8 cellular contexts compared by ENCODE assay signal in the genomic region with DNA sequence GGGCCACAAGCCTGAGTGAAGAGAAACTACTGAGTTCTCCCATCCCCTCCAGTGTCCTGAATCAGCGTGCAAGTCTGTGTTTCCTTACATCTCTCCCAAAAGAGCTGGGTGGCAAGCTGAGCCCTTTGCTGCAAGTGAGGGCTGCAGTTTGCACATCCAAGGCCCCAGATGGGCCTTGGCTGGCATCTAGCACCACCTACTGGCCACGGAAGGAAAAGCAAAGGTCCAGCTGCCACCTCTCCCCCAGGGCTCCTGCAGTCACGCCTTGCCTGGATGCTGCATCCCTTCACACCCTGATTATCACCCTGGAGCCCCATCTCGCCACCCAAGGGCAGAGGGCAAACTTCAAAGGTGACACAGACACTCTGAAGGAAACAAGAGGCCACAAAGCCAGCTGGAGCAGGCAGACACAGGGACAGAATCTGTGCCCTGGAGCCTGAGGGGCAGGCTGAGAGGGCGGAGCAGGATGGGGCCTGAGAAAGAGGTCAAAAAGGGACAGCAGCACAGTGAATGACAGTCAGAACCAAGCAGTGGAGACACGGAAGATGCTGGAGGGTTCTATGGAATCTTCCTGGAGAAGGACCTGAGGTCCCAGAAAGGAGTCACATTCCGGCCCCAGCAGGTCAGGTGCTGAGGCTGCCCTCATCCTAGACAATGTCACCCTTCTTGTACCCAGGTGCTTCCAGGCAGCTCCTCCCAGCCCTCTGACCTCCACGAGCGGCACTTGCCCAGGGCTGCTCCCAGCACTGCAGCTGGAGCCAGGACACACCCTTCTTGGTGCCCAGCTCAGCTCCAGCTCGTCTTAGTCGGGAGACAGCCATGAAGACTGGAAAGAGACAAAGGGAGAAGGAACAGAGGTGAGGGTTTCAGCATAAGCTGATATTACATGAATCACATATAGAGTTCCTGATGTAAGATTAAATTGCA.
DNase-seq lines count a peak whose midpoint lies in the region; ATAC-seq and TF ChIP-seq lines count a peak whose summit lies in the region.

No MANE protein-coding gene starts in this region.

- no peaks in the 10 kb centered on the region for H3K9me3 Mint-ChIP-seq in stimulated activated effector memory CD8-positive, alpha-beta T cell treated with anti-CD3 and anti-CD28 coated beads, Interleukin-12 subunit alpha, Interleukin-12 subunit beta, amount 100 ng/mL, for 72 hours

- in situ Hi-C loops in HAP-1 (cut with MboI; ENCODE audit: low sequenced_read_pairs) = no loop called here

- H3K36me3 Mint-ChIP-seq in stimulated activated effector memory CD8-positive, alpha-beta T cell treated with anti-CD3 and anti-CD28 coated beads, Interleukin-12 subunit alpha, Interleukin-12 subunit beta, amount 100 ng/mL, for 72 hours = no peaks in the 10 kb centered on the region

- no peaks in the 10 kb centered on the region for H3K9me3 ChIP-seq in HAP-1
- no peaks in the 10 kb centered on the region for H3K9me3 ChIP-seq in effector memory CD4-positive, alpha-beta T cell (ENCODE audit: control insufficient read depth, low read length)

- TF ChIP-seq CTCF in NB4 (IDR thresholded peaks at IDR 0.05; ENCODE audit: low read depth, low read length) = peak; percentile 91

- no peak overlapping the region for H3K4me3 ChIP-seq in HAP-1
- H3K4me3 ChIP-seq in NB4 (ENCODE audit: low read depth, low read length) = no peak overlapping the region
- no peak overlapping the region for H3K4me3 ChIP-seq in effector memory CD4-positive, alpha-beta T cell (ENCODE audit: insufficient read depth, low read depth, low read length, poor library complexity, severe bottlenecking)

- no peaks in the 10 kb centered on the region for H3K4me1 ChIP-seq in HAP-1
- no peaks in the 10 kb centered on the region for H3K4me1 ChIP-seq in effector memory CD4-positive, alpha-beta T cell (ENCODE audit: control insufficient read depth, insufficient read depth, low read length, poor library complexity, severe bottlenecking)

- peaks cover 16% of the 10 kb centered on the region for H3K27me3 ChIP-seq in HAP-1 (ENCODE audit: low read depth)
- H3K27me3 ChIP-seq in effector memory CD4-positive, alpha-beta T cell (replicated peaks; ENCODE audit: control insufficient read depth, insufficient read depth, low read length, poor library complexity, severe bottlenecking) = no peaks in the 10 kb centered on the region

- H3K4me3 Mint-ChIP-seq in stimulated activated effector memory CD8-positive, alpha-beta T cell treated with anti-CD3 and anti-CD28 coated beads, Interleukin-12 subunit alpha, Interleukin-12 subunit beta, amount 100 ng/mL, for 72 hours = no peak overlapping the region

- ATAC-seq in stimulated activated effector memory CD8-positive, alpha-beta T cell treated with anti-CD3 and anti-CD28 coated beads, Interleukin-12 subunit alpha, Interleukin-12 subunit beta, amount 100 ng/mL, for 72 hours = peak; percentile 53

- no peak for TF ChIP-seq POLR2A in NB4 (IDR thresholded peaks at IDR 0.05; ENCODE audit: extremely low read depth, insufficient read length)

- DNase-seq in NCI-H2171 treated with DMSO at 0.1 percent for 48 hours (lab: John Stamatoyannopoulos, UW) (peak; percentile 8), NCI-H2171 (lab: John Stamatoyannopoulos, UW) (no peak), HAP-1 (ENCODE audit: low spot score in 2 of 2) (peak; percentile 67 to 86), NB4 (ENCODE audit: low read depth) (peak; percentile 57), midbrain (lab: John Stamatoyannopoulos, UW) (peak; percentile 74)
- peak; percentile 72 to 79 for DNase-seq in activated CD4-positive, alpha-beta T cell treated with anti-CD3 and anti-CD28 coated beads, Interleukin-2, amount 50 U/mL, for 48 hours
- DNase-seq in effector memory CD4-positive, alpha-beta T cell = peak in 2 of 3 donors; percentile 1 to 2
- peak; percentile 51 to 80 for DNase-seq in stimulated activated effector memory CD8-positive, alpha-beta T cell treated with anti-CD3 and anti-CD28 coated beads, Interleukin-12 subunit alpha, Interleukin-12 subunit beta, amount 100 ng/mL, for 72 hours (ENCODE audit: low spot score in 2 of 2)

- H3K36me3 ChIP-seq in HAP-1 (replicated peaks) = no peaks in the 10 kb centered on the region
- no peaks in the 10 kb centered on the region for H3K36me3 ChIP-seq in effector memory CD4-positive, alpha-beta T cell (ENCODE audit: control insufficient read depth, insufficient read depth, low read length)

- no peak overlapping the region for H3K27ac ChIP-seq in effector memory CD4-positive, alpha-beta T cell (ENCODE audit: insufficient read depth, low read length, poor library complexity, severe bottlenecking)

- no peaks in the 10 kb centered on the region for H3K4me1 Mint-ChIP-seq in stimulated activated effector memory CD8-positive, alpha-beta T cell treated with anti-CD3 and anti-CD28 coated beads, Interleukin-12 subunit alpha, Interleukin-12 subunit beta, amount 100 ng/mL, for 72 hours

- H3K27ac Mint-ChIP-seq in stimulated activated effector memory CD8-positive, alpha-beta T cell treated with anti-CD3 and anti-CD28 coated beads, Interleukin-12 subunit alpha, Interleukin-12 subunit beta, amount 100 ng/mL, for 72 hours = no peak overlapping the region
